Comparison of ENCODE assay signal across 7 cellular contexts in genomic region chr1:235093685-235094592, GRCh38. TPM values are rescaled to one million over a fixed set of nuclear protein-coding genes. Genes with fewer than 3 reads are reported as not detected.
DNase-seq lines count a peak whose midpoint lies in the region; ATAC-seq and TF ChIP-seq lines count a peak whose summit lies in the region.

No MANE protein-coding gene starts in this region.

- peaks cover 9 to 14% (median 9%) of the 10 kb centered on the region in 3 donors for H3K4me1 ChIP-seq in esophagus squamous epithelium

- H3K27me3 ChIP-seq in HL-60 (ENCODE audit: insufficient read depth, poor library complexity, severe bottlenecking) (no peaks in the 10 kb centered on the region), esophagus squamous epithelium (no peaks in the 10 kb centered on the region)

- H3K9me3 ChIP-seq in esophagus squamous epithelium: no peaks in the 10 kb centered on the region

- H3K27ac ChIP-seq in HL-60 (replicated peaks) (no peak overlapping the region), esophagus squamous epithelium (no peak overlapping the region)

- intact Hi-C loops in esophagus squamous epithelium (cut with DNase I): loop anchor here (5.0 kb wide), 1 partner anchor 597 kb away; no protein-coding TSS in a partner anchor

- 28 to 32% methylated on average over 21 to 23 of the region's 24 CpGs for WGBS in esophagus squamous epithelium, 2 donors

- H3K4me3 ChIP-seq in HL-60 (replicated peaks; ENCODE audit: insufficient read depth, low read length) (no peak overlapping the region), esophagus squamous epithelium (peak overlapping the region in 2 of 4 donors; percentile 3 to 33)

- no peaks in the 10 kb centered on the region for H3K36me3 ChIP-seq in esophagus squamous epithelium

- TF ChIP-seq POLR2A in GM18505 (IDR thresholded peaks at IDR 0.05; ENCODE audit: borderline replicate concordance, extremely low read depth, insufficient read depth, insufficient read length) (no peak), esophagus squamous epithelium (IDR thresholded peaks at IDR 0.05) (no peak)

- TF ChIP-seq CTCF in HL-60 (IDR thresholded peaks at IDR 0.05; ENCODE audit: insufficient read depth, low read length) (peak; percentile 96), esophagus squamous epithelium (IDR thresholded peaks at IDR 0.05) (peak; percentile 76 to 93 (median 84))

- ATAC-seq in GM18505 (IDR thresholded peaks at IDR 0.05; ENCODE audit: unreplicated experiment): peak; percentile 70

- peak in 1 of 2 experiments; percentile 74 for DNase-seq in HL-60 (ENCODE audit: low read depth in 1 of 2, low spot score in 1 of 2)
- DNase-seq in OCI-M1 (lab: John Stamatoyannopoulos, UW): peak; percentile 94
- DNase-seq in activated T-cell treated with anti-CD3 and anti-CD28 coated beads for 4 hours: peak; percentile 80
- DNase-seq in esophagus squamous epithelium (lab: John Stamatoyannopoulos, UW): no peak
- DNase-seq in myocyte (ENCODE audit: low read depth): peak; percentile 64
- peak; percentile 67 to 74 for DNase-seq in stimulated activated CD8-positive, alpha-beta memory T cell treated with anti-CD3 and anti-CD28 coated beads, Interleukin-7, amount 100 ng/mL, for 1 hour (ENCODE audit: low read depth in 2 of 2)

RNA-seq across cellular contexts. Expression of gene TOMM20, which starts 34.7 kb away (rescaled TPM):
- total RNA-seq in esophagus squamous epithelium (100 to 1,000 TPM in 1 of 4 donors, 10 to 100 TPM in 3; 36.4 to 117 (median 84.1) TPM), myocyte (112 and 119 TPM in 2 replicates)
- polyA plus RNA-seq in myocyte (2012): 64.3 TPM
